In genomic region chr6:114439414-114439813, GRCh38 we compare ENCODE assay signal across 3 cellular contexts.
TF ChIP-seq lines count a peak whose summit lies in the region.

No MANE protein-coding gene starts in this region.

TF ChIP-seq in A549, 52 proteins besides CTCF, POLR2A, EP300 and RAD21 (continued from another document):
- TF ChIP-seq RNF2 (IDR thresholded peaks at IDR 0.05; ENCODE audit: borderline replicate concordance, low read depth), result no peak
- no peak for TF ChIP-seq MAZ (IDR thresholded peaks at IDR 0.05; ENCODE audit: borderline replicate concordance, low read depth, low read length)
- TF ChIP-seq MYC (IDR thresholded peaks at IDR 0.05; ENCODE audit: borderline replicate concordance, low read length), result no peak
- TF ChIP-seq MAFK (IDR thresholded peaks at IDR 0.05; ENCODE audit: partially characterized antibody), result peak; percentile 68
- no peak for TF ChIP-seq RFX5 (IDR thresholded peaks at IDR 0.05)
- TF ChIP-seq ZSCAN20 (CRISPR knock-in tag; IDR thresholded peaks at IDR 0.05), result no peak
TF ChIP-seq in A549: peak in this region for 1.

TF ChIP-seq in IMR-90, 13 proteins besides CTCF, POLR2A, EP300 and RAD21 (continued from another document):
- TF ChIP-seq MAFK (IDR thresholded peaks at IDR 0.05; ENCODE audit: low read depth, low read length) (peak; percentile 82), MAZ (IDR thresholded peaks at IDR 0.05; ENCODE audit: borderline replicate concordance, low read depth, low read length) (no peak)

TF ChIP-seq in K562, 482 proteins besides CTCF, POLR2A, EP300 and RAD21 (continued from another document):
- no peak for TF ChIP-seq ZNF511 (CRISPR knock-in tag; IDR thresholded peaks at IDR 0.05)
- no peak for TF ChIP-seq CBFA2T3 (IDR thresholded peaks at IDR 0.05)
- TF ChIP-seq THRAP3 (IDR thresholded peaks at IDR 0.05; ENCODE audit: borderline replicate concordance), result no peak
- TF ChIP-seq ZNF79 (CRISPR knock-in tag; IDR thresholded peaks at IDR 0.05; ENCODE audit: low read depth), result no peak
- TF ChIP-seq MIER1 (IDR thresholded peaks at IDR 0.05; ENCODE audit: low read depth), result no peak
- TF ChIP-seq MAFF (IDR thresholded peaks at IDR 0.05; ENCODE audit: low read length), result peak; percentile 10; the same call in 1 of the 2 replicates
- no peak for TF ChIP-seq BRF2 (IDR thresholded peaks at IDR 0.05; ENCODE audit: borderline replicate concordance, insufficient read depth, insufficient read length)
- no peak for TF ChIP-seq PTTG1 (tag; IDR thresholded peaks at IDR 0.05; ENCODE audit: low read depth)
- no peak for TF ChIP-seq ZNF830 (CRISPR knock-in tag; IDR thresholded peaks at IDR 0.05)
- TF ChIP-seq, protein P1, sequence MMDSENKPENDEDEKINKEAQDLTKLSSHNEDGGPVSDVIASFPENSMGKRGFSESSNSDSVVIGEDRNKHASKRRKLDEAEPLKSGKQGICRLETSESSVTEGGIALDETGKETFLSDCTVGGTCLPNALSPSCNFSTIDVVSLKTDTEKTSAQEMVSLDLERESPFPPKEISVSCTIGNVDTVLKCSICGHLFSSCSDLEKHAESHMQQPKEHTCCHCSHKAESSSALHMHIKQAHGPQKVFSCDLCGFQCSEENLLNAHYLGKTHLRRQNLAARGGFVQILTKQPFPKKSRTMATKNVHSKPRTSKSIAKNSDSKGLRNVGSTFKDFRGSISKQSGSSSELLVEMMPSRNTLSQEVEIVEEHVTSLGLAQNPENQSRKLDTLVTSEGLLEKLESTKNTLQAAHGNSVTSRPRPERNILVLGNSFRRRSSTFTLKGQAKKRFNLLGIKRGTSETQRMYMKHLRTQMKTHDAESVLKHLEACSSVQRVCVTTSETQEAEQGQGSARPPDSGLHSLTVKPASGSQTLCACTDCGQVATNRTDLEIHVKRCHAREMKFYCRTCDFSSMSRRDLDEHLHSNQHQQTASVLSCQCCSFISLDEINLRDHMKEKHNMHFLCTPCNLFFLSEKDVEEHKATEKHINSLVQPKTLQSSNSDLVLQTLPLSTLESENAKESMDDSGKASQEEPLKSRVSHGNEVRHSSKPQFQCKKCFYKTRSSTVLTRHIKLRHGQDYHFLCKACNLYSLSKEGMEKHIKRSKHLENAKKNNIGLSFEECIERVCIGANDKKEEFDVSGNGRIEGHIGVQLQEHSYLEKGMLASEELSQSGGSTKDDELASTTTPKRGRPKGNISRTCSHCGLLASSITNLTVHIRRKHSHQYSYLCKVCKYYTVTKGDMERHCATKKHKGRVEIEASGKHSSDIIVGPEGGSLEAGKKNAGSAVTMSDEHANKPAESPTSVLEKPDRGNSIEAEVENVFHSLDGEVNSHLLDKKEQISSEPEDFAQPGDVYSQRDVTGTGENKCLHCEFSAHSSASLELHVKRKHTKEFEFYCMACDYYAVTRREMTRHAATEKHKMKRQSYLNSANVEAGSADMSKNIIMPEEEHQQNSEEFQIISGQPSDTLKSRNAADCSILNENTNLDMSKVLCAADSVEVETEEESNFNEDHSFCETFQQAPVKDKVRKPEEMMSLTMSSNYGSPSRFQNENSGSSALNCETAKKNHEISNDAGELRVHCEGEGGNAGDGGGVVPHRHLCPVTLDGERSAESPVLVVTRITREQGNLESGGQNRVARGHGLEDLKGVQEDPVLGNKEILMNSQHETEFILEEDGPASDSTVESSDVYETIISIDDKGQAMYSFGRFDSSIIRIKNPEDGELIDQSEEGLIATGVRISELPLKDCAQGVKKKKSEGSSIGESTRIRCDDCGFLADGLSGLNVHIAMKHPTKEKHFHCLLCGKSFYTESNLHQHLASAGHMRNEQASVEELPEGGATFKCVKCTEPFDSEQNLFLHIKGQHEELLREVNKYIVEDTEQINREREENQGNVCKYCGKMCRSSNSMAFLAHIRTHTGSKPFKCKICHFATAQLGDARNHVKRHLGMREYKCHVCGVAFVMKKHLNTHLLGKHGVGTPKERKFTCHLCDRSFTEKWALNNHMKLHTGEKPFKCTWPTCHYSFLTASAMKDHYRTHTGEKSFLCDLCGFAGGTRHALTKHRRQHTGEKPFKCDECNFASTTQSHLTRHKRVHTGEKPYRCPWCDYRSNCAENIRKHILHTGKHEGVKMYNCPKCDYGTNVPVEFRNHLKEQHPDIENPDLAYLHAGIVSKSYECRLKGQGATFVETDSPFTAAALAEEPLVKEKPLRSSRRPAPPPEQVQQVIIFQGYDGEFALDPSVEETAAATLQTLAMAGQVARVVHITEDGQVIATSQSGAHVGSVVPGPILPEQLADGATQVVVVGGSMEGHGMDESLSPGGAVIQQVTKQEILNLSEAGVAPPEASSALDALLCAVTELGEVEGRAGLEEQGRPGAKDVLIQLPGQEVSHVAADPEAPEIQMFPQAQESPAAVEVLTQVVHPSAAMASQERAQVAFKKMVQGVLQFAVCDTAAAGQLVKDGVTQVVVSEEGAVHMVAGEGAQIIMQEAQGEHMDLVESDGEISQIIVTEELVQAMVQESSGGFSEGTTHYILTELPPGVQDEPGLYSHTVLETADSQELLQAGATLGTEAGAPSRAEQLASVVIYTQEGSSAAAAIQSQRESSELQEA (IDR thresholded peaks at IDR 0.05; ENCODE audit: low read depth), result no peak
- TF ChIP-seq, protein P2, sequence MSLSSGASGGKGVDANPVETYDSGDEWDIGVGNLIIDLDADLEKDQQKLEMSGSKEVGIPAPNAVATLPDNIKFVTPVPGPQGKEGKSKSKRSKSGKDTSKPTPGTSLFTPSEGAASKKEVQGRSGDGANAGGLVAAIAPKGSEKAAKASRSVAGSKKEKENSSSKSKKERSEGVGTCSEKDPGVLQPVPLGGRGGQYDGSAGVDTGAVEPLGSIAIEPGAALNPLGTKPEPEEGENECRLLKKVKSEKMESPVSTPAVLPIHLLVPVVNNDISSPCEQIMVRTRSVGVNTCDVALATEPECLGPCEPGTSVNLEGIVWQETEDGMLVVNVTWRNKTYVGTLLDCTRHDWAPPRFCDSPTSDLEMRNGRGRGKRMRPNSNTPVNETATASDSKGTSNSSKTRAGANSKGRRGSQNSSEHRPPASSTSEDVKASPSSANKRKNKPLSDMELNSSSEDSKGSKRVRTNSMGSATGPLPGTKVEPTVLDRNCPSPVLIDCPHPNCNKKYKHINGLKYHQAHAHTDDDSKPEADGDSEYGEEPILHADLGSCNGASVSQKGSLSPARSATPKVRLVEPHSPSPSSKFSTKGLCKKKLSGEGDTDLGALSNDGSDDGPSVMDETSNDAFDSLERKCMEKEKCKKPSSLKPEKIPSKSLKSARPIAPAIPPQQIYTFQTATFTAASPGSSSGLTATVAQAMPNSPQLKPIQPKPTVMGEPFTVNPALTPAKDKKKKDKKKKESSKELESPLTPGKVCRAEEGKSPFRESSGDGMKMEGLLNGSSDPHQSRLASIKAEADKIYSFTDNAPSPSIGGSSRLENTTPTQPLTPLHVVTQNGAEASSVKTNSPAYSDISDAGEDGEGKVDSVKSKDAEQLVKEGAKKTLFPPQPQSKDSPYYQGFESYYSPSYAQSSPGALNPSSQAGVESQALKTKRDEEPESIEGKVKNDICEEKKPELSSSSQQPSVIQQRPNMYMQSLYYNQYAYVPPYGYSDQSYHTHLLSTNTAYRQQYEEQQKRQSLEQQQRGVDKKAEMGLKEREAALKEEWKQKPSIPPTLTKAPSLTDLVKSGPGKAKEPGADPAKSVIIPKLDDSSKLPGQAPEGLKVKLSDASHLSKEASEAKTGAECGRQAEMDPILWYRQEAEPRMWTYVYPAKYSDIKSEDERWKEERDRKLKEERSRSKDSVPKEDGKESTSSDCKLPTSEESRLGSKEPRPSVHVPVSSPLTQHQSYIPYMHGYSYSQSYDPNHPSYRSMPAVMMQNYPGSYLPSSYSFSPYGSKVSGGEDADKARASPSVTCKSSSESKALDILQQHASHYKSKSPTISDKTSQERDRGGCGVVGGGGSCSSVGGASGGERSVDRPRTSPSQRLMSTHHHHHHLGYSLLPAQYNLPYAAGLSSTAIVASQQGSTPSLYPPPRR (CRISPR knock-in tag; IDR thresholded peaks at IDR 0.05; ENCODE audit: borderline replicate concordance), result no peak
- TF ChIP-seq GTF2F1 (IDR thresholded peaks at IDR 0.05; ENCODE audit: low read depth, low read length), result no peak
- TF ChIP-seq ZNF589 (CRISPR knock-in tag; IDR thresholded peaks at IDR 0.05; ENCODE audit: low read depth), result no peak
- TF ChIP-seq ZNF232 (CRISPR knock-in tag; IDR thresholded peaks at IDR 0.05), result no peak
- peak; percentile 47; the same call in 1 of the 2 replicates for TF ChIP-seq MAFK (IDR thresholded peaks at IDR 0.05; ENCODE audit: low read length)
- TF ChIP-seq RBM15 (IDR thresholded peaks at IDR 0.05; ENCODE audit: insufficient read depth, low read length), result no peak
- TF ChIP-seq ZC3H4 (CRISPR knock-in tag; IDR thresholded peaks at IDR 0.05; ENCODE audit: borderline replicate concordance), result no peak
- peak; percentile 42; the same call in 1 of the 2 replicates for TF ChIP-seq MAFG (tag; conservative IDR thresholded peaks at IDR 0.05)
- TF ChIP-seq ZNF316 (IDR thresholded peaks at IDR 0.05), result peak; percentile 48; the same call in 1 of the 2 replicates
- no peak for TF ChIP-seq DLX4 (CRISPR knock-in tag; IDR thresholded peaks at IDR 0.05)
- no peak for TF ChIP-seq CBX1 (IDR thresholded peaks at IDR 0.05; ENCODE audit: low read depth)
- no peak for TF ChIP-seq STAG1 (CRISPR knock-in tag; IDR thresholded peaks at IDR 0.05; ENCODE audit: borderline replicate concordance)
- TF ChIP-seq C11orf30 (IDR thresholded peaks at IDR 0.05; ENCODE audit: low read depth), result peak; percentile 30; the same call in 1 of the 2 replicates
- TF ChIP-seq, protein P3, sequence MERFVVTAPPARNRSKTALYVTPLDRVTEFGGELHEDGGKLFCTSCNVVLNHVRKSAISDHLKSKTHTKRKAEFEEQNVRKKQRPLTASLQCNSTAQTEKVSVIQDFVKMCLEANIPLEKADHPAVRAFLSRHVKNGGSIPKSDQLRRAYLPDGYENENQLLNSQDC (CRISPR knock-in tag; IDR thresholded peaks at IDR 0.05), result no peak
TF ChIP-seq in K562: peak in this region for 5.
